In genomic region chrX:65874765-65875164, GRCh38 we compare ENCODE assay signal across 24 cellular contexts.
"Had no signal": no experiment of that assay in that cellular context is flagged by ENCODE, and none has a peak within 500 bp of the region (broad histone marks: within the 10 kb centered on the region; RNA-seq: fewer than 3 reads in every experiment).

No MANE protein-coding gene starts in this region.

- H3K27ac Mint-ChIP-seq: activated CD4-positive, alpha-beta memory T cell treated with anti-CD3 and anti-CD28 coated beads for 36 hours; activated CD8-positive, alpha-beta memory T cell treated with anti-CD3 and anti-CD28 coated beads, Interleukin-2, amount 10 ng/mL, durations not matched to agents 7 days and 5 days; activated naive CD8-positive, alpha-beta T cell treated with anti-CD3 and anti-CD28 coated beads for 36 hours; activated T-helper 17 cell treated with anti-CD3 and anti-CD28 coated beads, Interleukin-2, amount 50 U/mL, for 72 hours; neural progenitor cell; progenitor cell of endocrine pancreas; WTC11 had no signal

- H3K4me3 ChIP-seq: dorsolateral prefrontal cortex, left ventricle myocardium inferior, mucosa of descending colon, neural progenitor cell, right atrium auricular region, tibial nerve, vagina had no signal

- H3K27me3 Mint-ChIP-seq: activated CD4-positive, alpha-beta memory T cell treated with anti-CD3 and anti-CD28 coated beads for 36 hours; activated CD8-positive, alpha-beta memory T cell treated with anti-CD3 and anti-CD28 coated beads, Interleukin-2, amount 10 ng/mL, durations not matched to agents 7 days and 5 days; activated naive CD8-positive, alpha-beta T cell treated with anti-CD3 and anti-CD28 coated beads for 36 hours; activated T-helper 17 cell treated with anti-CD3 and anti-CD28 coated beads, Interleukin-2, amount 50 U/mL, for 72 hours; progenitor cell of endocrine pancreas had no signal

- H3K27ac ChIP-seq: dorsolateral prefrontal cortex, left ventricle myocardium inferior, neural progenitor cell, right atrium auricular region, tibial nerve, vagina had no signal

- DNase-seq: activated CD4-positive, alpha-beta memory T cell treated with anti-CD3 and anti-CD28 coated beads for 36 hours; activated CD4-positive, alpha-beta T cell treated with anti-CD3 and anti-CD28 coated beads for 4 hours; activated CD8-positive, alpha-beta memory T cell treated with anti-CD3 and anti-CD28 coated beads, Interleukin-2, amount 10 ng/mL, durations not matched to agents 7 days and 5 days; activated naive CD4-positive, alpha-beta T cell; activated naive CD8-positive, alpha-beta T cell treated with anti-CD3 and anti-CD28 coated beads for 36 hours; amniotic stem cell; caudate nucleus; dorsolateral prefrontal cortex; head of caudate nucleus; kidney; left ventricle myocardium inferior; mesenchymal stem cell; mucosa of descending colon; naive B cell; stimulated activated CD4-positive, alpha-beta T cell treated with anti-CD3 and anti-CD28 coated beads, Interleukin-2, amount 100 ng/mL, for 24 hours; stimulated activated naive CD8-positive, alpha-beta T cell treated with anti-CD3 and anti-CD28 coated beads, Interleukin-15, Interleukin-2, amounts not matched to agents 100 U/mL and 50 U/mL, for 24 hours; T-helper 2 cell had no signal

- H3K9ac ChIP-seq: neural progenitor cell had no signal

- ATAC-seq: activated CD8-positive, alpha-beta memory T cell treated with anti-CD3 and anti-CD28 coated beads, Interleukin-2, amount 10 ng/mL, durations not matched to agents 7 days and 5 days; activated T-helper 17 cell treated with anti-CD3 and anti-CD28 coated beads, Interleukin-2, amount 50 U/mL, for 72 hours; mucosa of descending colon; stimulated activated naive CD8-positive, alpha-beta T cell treated with anti-CD3 and anti-CD28 coated beads, Interleukin-15, Interleukin-2, amounts not matched to agents 100 U/mL and 50 U/mL, for 24 hours; WTC11 had no signal

- H3K4me2 ChIP-seq: neural progenitor cell had no signal

- H3K9me3 Mint-ChIP-seq: activated naive CD8-positive, alpha-beta T cell treated with anti-CD3 and anti-CD28 coated beads for 36 hours; activated T-helper 17 cell treated with anti-CD3 and anti-CD28 coated beads, Interleukin-2, amount 50 U/mL, for 72 hours had no signal

- H3K4me3 Mint-ChIP-seq: activated CD4-positive, alpha-beta memory T cell treated with anti-CD3 and anti-CD28 coated beads for 36 hours; activated CD8-positive, alpha-beta memory T cell treated with anti-CD3 and anti-CD28 coated beads, Interleukin-2, amount 10 ng/mL, durations not matched to agents 7 days and 5 days; activated naive CD8-positive, alpha-beta T cell treated with anti-CD3 and anti-CD28 coated beads for 36 hours; activated T-helper 17 cell treated with anti-CD3 and anti-CD28 coated beads, Interleukin-2, amount 50 U/mL, for 72 hours; neural progenitor cell; WTC11 had no signal

- H3K27me3 ChIP-seq: neural progenitor cell, right atrium auricular region, vagina had no signal

- H3K4me1 Mint-ChIP-seq: neural progenitor cell, WTC11 had no signal

- H3K4me1 ChIP-seq: left ventricle myocardium inferior, neural progenitor cell, right atrium auricular region, tibial nerve, vagina had no signal

- H2AFZ ChIP-seq: neural progenitor cell had no signal

- H3K9me3 ChIP-seq: left ventricle myocardium inferior, mucosa of descending colon, right atrium auricular region, tibial nerve, vagina had no signal

- H3K36me3 Mint-ChIP-seq: activated CD4-positive, alpha-beta memory T cell treated with anti-CD3 and anti-CD28 coated beads for 36 hours; activated naive CD8-positive, alpha-beta T cell treated with anti-CD3 and anti-CD28 coated beads for 36 hours; naive B cell; neural progenitor cell; WTC11 had no signal

- H3K36me3 ChIP-seq: left ventricle myocardium inferior, neural progenitor cell, right atrium auricular region, tibial nerve, vagina had no signal
